ENCODE assay signal across 17 cellular contexts in genomic region chr3:105399062-105399461, GRCh38.
"Had no signal": no experiment of that assay in that cellular context is flagged by ENCODE, and none has a peak within 500 bp of the region (broad histone marks: within the 10 kb centered on the region; RNA-seq: fewer than 3 reads in every experiment).

No MANE protein-coding gene starts in this region.

- DNase-seq: activated B cell treated with CpG ODN at 0.5 μM for 24 hours; activated CD4-positive, alpha-beta T cell treated with anti-CD3 and anti-CD28 coated beads, Interleukin-2, amount 10 ng/mL, durations not matched to agents 24 days and 14 days; activated CD8-positive, alpha-beta memory T cell treated with anti-CD3 and anti-CD28 coated beads, Interleukin-2, amount 50 U/mL, for 4 hours; activated CD8-positive, alpha-beta T cell treated with anti-CD3 and anti-CD28 coated beads, Interleukin-2, amount 10 ng/mL, durations not matched to agents 7 days and 5 days; activated gamma-delta T cell; activated T-cell treated with anti-CD3 and anti-CD28 coated beads, Interleukin-2, amount 50 U/mL, for 72 hours; effector CD4-positive, alpha-beta T cell; gastrocnemius medialis; heart left ventricle; naive B cell had no signal

- H3K27me3 Mint-ChIP-seq: activated B cell treated with CpG ODN at 0.5 μM for 24 hours; activated CD4-positive, alpha-beta T cell treated with anti-CD3 and anti-CD28 coated beads, Interleukin-2, amount 10 ng/mL, durations not matched to agents 24 days and 14 days; naive B cell; stimulated activated memory B cell treated with anti-CD40 and anti-IgM and Interleukin-4, amounts not matched to agents 10 μg/mL and 1 μg/mL and 100 μg/mL, for 72 hours had no signal

- H3K4me3 Mint-ChIP-seq: activated B cell treated with CpG ODN at 0.5 μM for 24 hours; activated CD4-positive, alpha-beta T cell treated with anti-CD3 and anti-CD28 coated beads, Interleukin-2, amount 10 ng/mL, durations not matched to agents 24 days and 14 days; activated CD8-positive, alpha-beta T cell treated with anti-CD3 and anti-CD28 coated beads, Interleukin-2, amount 10 ng/mL, durations not matched to agents 7 days and 5 days; activated T-cell treated with anti-CD3 and anti-CD28 coated beads, Interleukin-2, amount 50 U/mL, for 72 hours; naive B cell; stimulated activated memory B cell treated with anti-CD40 and anti-IgM and Interleukin-4, amounts not matched to agents 10 μg/mL and 1 μg/mL and 100 μg/mL, for 72 hours had no signal

- H3K27ac Mint-ChIP-seq: activated B cell treated with CpG ODN at 0.5 μM for 24 hours; activated CD4-positive, alpha-beta T cell treated with anti-CD3 and anti-CD28 coated beads, Interleukin-2, amount 10 ng/mL, durations not matched to agents 24 days and 14 days; activated CD8-positive, alpha-beta T cell treated with anti-CD3 and anti-CD28 coated beads, Interleukin-2, amount 10 ng/mL, durations not matched to agents 7 days and 5 days; activated naive CD4-positive, alpha-beta T cell treated with anti-CD3 and anti-CD28 coated beads, Interleukin-2, amount 50 U/mL, for 72 hours; activated T-cell treated with anti-CD3 and anti-CD28 coated beads, Interleukin-2, amount 50 U/mL, for 72 hours; naive B cell; stimulated activated memory B cell treated with anti-CD40 and anti-IgM and Interleukin-4, amounts not matched to agents 10 μg/mL and 1 μg/mL and 100 μg/mL, for 72 hours had no signal

- H3K27me3 ChIP-seq: gastrocnemius medialis, heart left ventricle, neutrophil, tibial nerve, vagina had no signal

- H3K4me1 Mint-ChIP-seq: activated CD4-positive, alpha-beta T cell treated with anti-CD3 and anti-CD28 coated beads, Interleukin-2, amount 10 ng/mL, durations not matched to agents 24 days and 14 days had no signal

- H3K4me3 ChIP-seq: gastrocnemius medialis, heart left ventricle, tibial nerve, vagina had no signal

- H3K36me3 ChIP-seq: gastrocnemius medialis, heart left ventricle, neutrophil, tibial nerve, vagina had no signal

- H3K27ac ChIP-seq: gastrocnemius medialis, heart left ventricle, neutrophil, tibial nerve, vagina had no signal

- FAIRE-seq: TTC549 had no signal

- H3K4me1 ChIP-seq: gastrocnemius medialis, heart left ventricle, vagina had no signal

- H3K9me3 ChIP-seq: gastrocnemius medialis, neutrophil, tibial nerve, vagina had no signal

- ATAC-seq: activated CD8-positive, alpha-beta T cell treated with anti-CD3 and anti-CD28 coated beads, Interleukin-2, amount 10 ng/mL, durations not matched to agents 7 days and 5 days; activated naive CD4-positive, alpha-beta T cell treated with anti-CD3 and anti-CD28 coated beads, Interleukin-2, amount 50 U/mL, for 72 hours; activated T-cell treated with anti-CD3 and anti-CD28 coated beads, Interleukin-2, amount 50 U/mL, for 72 hours; gastrocnemius medialis; heart left ventricle; left lobe of liver; stimulated activated memory B cell treated with anti-CD40 and anti-IgM and Interleukin-4, amounts not matched to agents 10 μg/mL and 1 μg/mL and 100 μg/mL, for 72 hours had no signal
